ENCODE assay signal across 8 cellular contexts in genomic region chr3:130539005-130539404, GRCh38. TPM values are rescaled to one million over a fixed set of nuclear protein-coding genes. Genes with fewer than 3 reads are reported as not detected.
DNase-seq lines count a peak whose midpoint lies in the region; ATAC-seq and TF ChIP-seq lines count a peak whose summit lies in the region.

No MANE protein-coding gene starts in this region.

- TF ChIP-seq CTCF in AG04450 (IDR thresholded peaks at IDR 0.05; ENCODE audit: low read depth, low read length) (peak; percentile 70), GM12865 (IDR thresholded peaks at IDR 0.05; ENCODE audit: insufficient read depth, low read depth, low read length, missing control alignments) (peak; percentile 67), nephron progenitor cell (IDR thresholded peaks at IDR 0.05) (peak; percentile 66), suprapubic skin (IDR thresholded peaks at IDR 0.05) (no peak)

- no peak for ATAC-seq in HG02759 (IDR thresholded peaks at IDR 0.05; ENCODE audit: unreplicated experiment)

- H3K27me3 ChIP-seq in AG04450 (ENCODE audit: control insufficient read depth, insufficient read depth, low read length): no peaks in the 10 kb centered on the region
- no peaks in the 10 kb centered on the region for H3K27me3 ChIP-seq in suprapubic skin

- DNase-seq in AG04450 (ENCODE audit: low read depth, low spot score) (no peak), GM12865 (ENCODE audit: low read depth) (peak; percentile 62), HUDEP-2 (lab: John Stamatoyannopoulos, UW; ENCODE audit: unreplicated experiment in 76 of 76) (peak in 50 of 76 experiments; percentile 1 to 60 (median 16)), SK-MEL-5 (ENCODE audit: low read depth, low spot score) (peak; percentile 81), ecto neural progenitor cell (ENCODE audit: low spot score) (peak; percentile 71), nephron progenitor cell (peak; percentile 69), suprapubic skin (ENCODE audit: low spot score in 2 of 2) (no peak)

- in situ Hi-C loops in SK-MEL-5 (cut with HindIII; ENCODE audit: low pct_unique_long_range_greater_than_20kb, low sequenced_read_pairs): no loop called here

- no peaks in the 10 kb centered on the region for H3K36me3 Mint-ChIP-seq in nephron progenitor cell (ENCODE audit: low read depth)

- no peaks in the 10 kb centered on the region for H3K36me3 ChIP-seq in suprapubic skin

- H3K27ac ChIP-seq in AG04450 (ENCODE audit: low read depth, low read length) (no peak overlapping the region), suprapubic skin (no peak overlapping the region)

- H3K9me3 ChIP-seq in AG04450 (ENCODE audit: control insufficient read depth, insufficient read depth, low read length): no peaks in the 10 kb centered on the region
- H3K9me3 ChIP-seq in suprapubic skin: no peaks in the 10 kb centered on the region

- H3K4me1 Mint-ChIP-seq in nephron progenitor cell: no peaks in the 10 kb centered on the region

- POLR2A ChIA-PET in AG04450 (lab: Yijun Ruan, JAX): no interaction called here

- H3K4me3 ChIP-seq in AG04450 (ENCODE audit: low read depth, low read length): no peak overlapping the region
- H3K4me3 ChIP-seq in GM12865 (ENCODE audit: low read depth, low read length): no peak overlapping the region
- H3K4me3 ChIP-seq in suprapubic skin: no peak overlapping the region

- no peak for TF ChIP-seq EP300 in suprapubic skin (IDR thresholded peaks at IDR 0.05)

- CTCF ChIA-PET in AG04450 (lab: Charles Lee): interaction anchor here (0.6 to 1.6 kb wide), 8 partner anchors 9 to 321 kb away, joined by 3 to 9 read pairs (median 3); no protein-coding TSS in a partner anchor

- peaks cover 6% of the 10 kb centered on the region for H3K27me3 Mint-ChIP-seq in nephron progenitor cell (ENCODE audit: low read depth, poor library complexity)

- no peak overlapping the region for H3K4me3 Mint-ChIP-seq in nephron progenitor cell

- 83% methylated on average over 6 of the region's 6 CpGs for WGBS in suprapubic skin

- H3K4me1 ChIP-seq in suprapubic skin: peaks cover 3% of the 10 kb centered on the region

- H3K27ac Mint-ChIP-seq in nephron progenitor cell: no peak overlapping the region

- TF ChIP-seq POLR2A in suprapubic skin (IDR thresholded peaks at IDR 0.05): no peak

- H3K9me3 Mint-ChIP-seq in nephron progenitor cell: no peaks in the 10 kb centered on the region

RNA-seq across cellular contexts. Expression of gene COL6A6, which starts 22.0 kb away (rescaled TPM):
- not detected in 2 replicates for polyA plus RNA-seq in AG04450 (2011; rRNA removed)
- not detected in 2 replicates for polyA minus RNA-seq in AG04450 (2011; rRNA and poly(A)+ RNA removed)
- total RNA-seq in SK-MEL-5 (2014; rRNA removed; shearing (Covaris generic)): 0.11 TPM in 1 of 2 replicates, not detected in the other
- polyA plus RNA-seq in SK-MEL-5 (2015; cell fraction: cytosol; rRNA removed): not detected in 2 replicates
- polyA plus RNA-seq in SK-MEL-5 (2015; cell fraction: nucleus; rRNA removed): not detected in 2 replicates
- total RNA-seq in suprapubic skin: under 1 TPM in 3 of 4 donors, not detected in 1; 0.11 to 0.62 (median 0.38) TPM

Comparison
In these comparisons a context has a peak if more than half of its experiments do, and no peak if none do; other contexts are left out.
1. DNase-seq: peak in GM12865 (single experiment), HUDEP-2 (50 of 76), SK-MEL-5 (single experiment), ecto neural progenitor cell (single experiment) and nephron progenitor cell (single experiment); none in AG04450 (single experiment) and suprapubic skin (0 of 2).
2. CTCF ChIP-seq: peak in AG04450 (single experiment), GM12865 (single experiment) and nephron progenitor cell (single experiment); none in suprapubic skin (0 of 2).